7 cellular contexts compared by ENCODE assay signal in genomic region chr4:183659919-183660318, GRCh38. TPM values are rescaled to one million over a fixed set of nuclear protein-coding genes. Genes with fewer than 3 reads are reported as not detected.
DNase-seq lines count a peak whose midpoint lies in the region; ATAC-seq, FAIRE-seq and TF ChIP-seq lines count a peak whose summit lies in the region.

No MANE protein-coding gene starts in this region.

- FAIRE-seq in GM12891 (lab: Jason Lieb, UNC) (peak; percentile 76), GM19239 (lab: Jason Lieb, UNC) (no peak)

- H3K9me3 ChIP-seq in PC-3 (ENCODE audit: low read length) (no peaks in the 10 kb centered on the region), esophagus (ENCODE audit: control insufficient read depth in 2 of 2, insufficient read depth in 1 of 2, low read depth in 1 of 2, low read length in 1 of 2) (no peaks in the 10 kb centered on the region)

- TSS peak; percentile 68 for BruUV-seq in PC-3 (replicated peaks; lab: Mats Ljungman, UMichigan)

- TF ChIP-seq CTCF in PC-3 (conservative IDR thresholded peaks at IDR 0.05; ENCODE audit: low read depth, low read length) (no peak), progenitor cell of endocrine pancreas (IDR thresholded peaks at IDR 0.05; ENCODE audit: unreplicated experiment) (no peak)

- H3K4me1 ChIP-seq in PC-3 (ENCODE audit: insufficient read depth, low read length), result peaks cover 9% of the 10 kb centered on the region
- no peaks in the 10 kb centered on the region for H3K4me1 ChIP-seq in esophagus (ENCODE audit: control insufficient read depth in 2 of 2, insufficient read depth in 2 of 2, low read length in 1 of 2)

- peak overlapping the region; percentile 88 for H3K9ac ChIP-seq in PC-3 (ENCODE audit: low read length)

- no peak for DNase-seq in GM12891 (ENCODE audit: insufficient read length, low spot score)
- DNase-seq in PC-3, result peak; percentile 2
- no peak for DNase-seq in progenitor cell of endocrine pancreas (ENCODE audit: low spot score, unreplicated experiment)
- no peak for DNase-seq in 8988T
- no peak for DNase-seq in GM19239 (ENCODE audit: insufficient read length, low spot score)

- no peaks in the 10 kb centered on the region for H3F3A ChIP-seq in PC-3 (ENCODE audit: low read length, unreplicated experiment)

- H3K27me3 ChIP-seq in PC-3 (ENCODE audit: low read length) (no peaks in the 10 kb centered on the region), esophagus (ENCODE audit: control insufficient read depth in 1 of 2, insufficient read depth in 2 of 2, low read length in 2 of 2) (no peaks in the 10 kb centered on the region)

- POLR2A ChIA-PET in PC-3 (lab: Charles Lee; ENCODE audit: unreplicated experiment), result interaction anchor here (0.6 kb wide), 1 partner anchor 562 kb away, joined by 4 read pairs; no protein-coding TSS in a partner anchor

- 4% methylated on average over 10 of the region's 10 CpGs for WGBS in esophagus, 2 donors

- H4K20me1 ChIP-seq in PC-3 (ENCODE audit: low read length), result no peaks in the 10 kb centered on the region

- H3K4me3 ChIP-seq in PC-3 (ENCODE audit: low read length) (peak overlapping the region; percentile 84), esophagus (ENCODE audit: low read depth in 1 of 2, low read length in 2 of 2) (peak overlapping the region in 1 of 2 donors; percentile 99)

- peak overlapping the region; percentile 81 for H3K4me3 Mint-ChIP-seq in progenitor cell of endocrine pancreas (ENCODE audit: low read depth)

- no peaks in the 10 kb centered on the region for H3K27me3 Mint-ChIP-seq in progenitor cell of endocrine pancreas

- intact Hi-C loops in PC-3 (cut with micrococcal nuclease), result loop anchor here (2.0 to 5.0 kb wide), 2 partner anchors 23 to 102 kb away; no protein-coding TSS in a partner anchor

- H3K27ac Mint-ChIP-seq in progenitor cell of endocrine pancreas, result peak overlapping the region; percentile 87

- no peak for TF ChIP-seq POLR2A in GM12891 (IDR thresholded peaks at IDR 0.05; ENCODE audit: low read depth, low read length)

- H3K79me2 ChIP-seq in PC-3 (ENCODE audit: low read length), result peaks cover 47% of the 10 kb centered on the region

- CTCF ChIA-PET in PC-3 (lab: Charles Lee), result no interaction called here

- peaks cover 3% of the 10 kb centered on the region for H3K36me3 Mint-ChIP-seq in progenitor cell of endocrine pancreas (ENCODE audit: insufficient read depth)

- peaks cover 18% of the 10 kb centered on the region for H3K4me1 Mint-ChIP-seq in progenitor cell of endocrine pancreas (ENCODE audit: low read depth)

- peak overlapping the region; percentile 76 for H2AFZ ChIP-seq in PC-3 (ENCODE audit: low read length)

- H3K4me2 ChIP-seq in PC-3 (ENCODE audit: low read length), result peak overlapping the region; percentile 78

- peak overlapping the region; percentile 47; the same call in 1 of the 2 replicates for H3K27ac ChIP-seq in PC-3 (ENCODE audit: low read length)
- peak overlapping the region; percentile 13 to 92 for H3K27ac ChIP-seq in esophagus (ENCODE audit: low read depth in 2 of 2, low read length in 1 of 2)

- no peaks in the 10 kb centered on the region for H3K9me2 ChIP-seq in PC-3 (replicated peaks; ENCODE audit: low read length)

- ATAC-seq in PC-3 (no peak), GM21381 (IDR thresholded peaks at IDR 0.05; ENCODE audit: unreplicated experiment) (no peak)

- H3K9me3 Mint-ChIP-seq in progenitor cell of endocrine pancreas (ENCODE audit: low read depth), result no peaks in the 10 kb centered on the region

- no peaks in the 10 kb centered on the region for H3K36me3 ChIP-seq in PC-3 (ENCODE audit: low read depth, low read length)
- H3K36me3 ChIP-seq in esophagus (ENCODE audit: control insufficient read depth in 2 of 2, insufficient read depth in 2 of 2, low read length in 1 of 2), result peaks cover 4 to 5% of the 10 kb centered on the region in 2 donors

TF ChIP-seq in GM12891, 5 proteins besides CTCF, POLR2A, EP300 and RAD21:
- no peak for TF ChIP-seq TAF1 (IDR thresholded peaks at IDR 0.05; ENCODE audit: low read depth, low read length)
- no peak for TF ChIP-seq PAX5 (IDR thresholded peaks at IDR 0.05; ENCODE audit: insufficient read depth, low read length, severe bottlenecking)
- TF ChIP-seq POLR2AphosphoS5 (IDR thresholded peaks at IDR 0.05; ENCODE audit: low read depth, low read length), result no peak
- TF ChIP-seq SPI1 (IDR thresholded peaks at IDR 0.05; ENCODE audit: low read depth, low read length), result no peak

RNA-seq across cellular contexts. Expression of gene TRAPPC11, which starts 0.8 kb away (rescaled TPM):
- 11.0 TPM for polyA plus RNA-seq in GM12891 (2012; ENCODE audit: low read depth, missing spikeins)
- total RNA-seq in PC-3 (2014; rRNA removed) (19.7 and 20.0 TPM in 2 replicates), progenitor cell of endocrine pancreas (54.3 and 56.1 TPM in 2 replicates)
- 10 to 100 TPM; 11.6 to 13.7 TPM for polyA plus RNA-seq in esophagus

RNA-seq across cellular contexts. Expression of gene RWDD4, which starts 0.9 kb away (rescaled TPM):
- 9.0 TPM for polyA plus RNA-seq in GM12891 (2012; ENCODE audit: low read depth, missing spikeins)
- 22.6 and 29.6 TPM in 2 replicates for total RNA-seq in PC-3 (2014; rRNA removed)
- 10 to 100 TPM in 1 of 2 donors, 1 to 10 TPM in 1; 8.6 to 12.7 TPM for polyA plus RNA-seq in esophagus
- 19.6 and 19.7 TPM in 2 replicates for total RNA-seq in progenitor cell of endocrine pancreas
